ENCODE assay signal across 16 cellular contexts in the genomic region with DNA sequence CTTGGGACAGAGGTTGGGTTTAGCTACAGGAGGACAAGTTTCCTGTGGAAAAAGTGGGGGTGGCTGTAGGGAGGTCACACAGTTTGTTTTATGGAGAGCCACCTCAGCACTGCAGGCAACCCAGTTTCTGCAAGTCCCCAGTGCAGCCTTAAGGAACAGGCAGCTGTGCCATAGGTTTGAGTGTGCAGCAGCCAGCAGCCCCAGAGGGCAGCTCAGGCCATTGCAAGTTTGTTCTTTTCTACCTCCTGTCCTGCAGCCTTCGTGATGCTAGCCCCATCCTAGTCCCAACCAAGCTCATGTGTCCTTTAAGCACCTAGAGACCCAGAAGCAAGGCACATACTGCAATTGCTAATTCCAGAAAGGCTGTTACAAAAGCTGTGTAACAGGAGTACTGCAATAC. TPM values are rescaled to one million over a fixed set of nuclear protein-coding genes. Genes with fewer than 3 reads are reported as not detected.
DNase-seq lines count a peak whose midpoint lies in the region; ATAC-seq, FAIRE-seq and TF ChIP-seq lines count a peak whose summit lies in the region.
"Had no signal": no experiment of that assay in that cellular context is flagged by ENCODE, and none has a peak within 500 bp of the region (broad histone marks: within the 10 kb centered on the region; RNA-seq: fewer than 3 reads in every experiment).

No MANE protein-coding gene starts in this region.

- H4K20me1 ChIP-seq in GM23338 (replicated peaks; ENCODE audit: insufficient read depth), result no peaks in the 10 kb centered on the region

- H3K36me3 Mint-ChIP-seq in GM23338 (ENCODE audit: low read depth) (no peaks in the 10 kb centered on the region), memory B cell (no peaks in the 10 kb centered on the region)
- H3K36me3 Mint-ChIP-seq: CD8-positive, alpha-beta memory T cell had no signal

- H3K27ac ChIP-seq in GM23338 (ENCODE audit: low read depth), result no peak overlapping the region
- H3K27ac ChIP-seq in VCaP, result no peak overlapping the region

- ATAC-seq in GM23338, result peak; percentile 25
- ATAC-seq in memory B cell (ENCODE audit: low read depth), result peak; percentile 45

- no peak overlapping the region for H3K27ac Mint-ChIP-seq in GM23338
- no peak overlapping the region for H3K27ac Mint-ChIP-seq in memory B cell

- no peaks in the 10 kb centered on the region for H3K27me3 ChIP-seq in GM23338 (ENCODE audit: insufficient read depth)

- H3K79me2 ChIP-seq in GM23338 (replicated peaks; ENCODE audit: insufficient read depth), result no peaks in the 10 kb centered on the region

- no peaks in the 10 kb centered on the region for H3K9me3 Mint-ChIP-seq in GM23338
- no peaks in the 10 kb centered on the region for H3K9me3 Mint-ChIP-seq in memory B cell
- H3K9me3 Mint-ChIP-seq: CD8-positive, alpha-beta memory T cell had no signal

- H3F3A ChIP-seq in GM23338 (replicated peaks; ENCODE audit: low read depth), result 0 out of 2 replicates have a peak, but pooled peaks cover 2% of the 10 kb centered on the region

- H3K4me3 ChIP-seq in GM12865 (ENCODE audit: low read depth, low read length) (no peak overlapping the region), GM23338 (no peak overlapping the region)

- H3K4me1 ChIP-seq in GM23338 (ENCODE audit: insufficient read depth), result peaks cover 11% of the 10 kb centered on the region; the same call in 1 of the 2 replicates

- H3K4me3 Mint-ChIP-seq in GM23338, result no peak overlapping the region
- H3K4me3 Mint-ChIP-seq in memory B cell, result no peak overlapping the region

- H3K9me2 ChIP-seq in GM23338 (ENCODE audit: insufficient read depth), result no peaks in the 10 kb centered on the region

- DNase-seq in GM12865 (ENCODE audit: low read depth) (peak; percentile 25), GM23338 (ENCODE audit: low spot score) (peak; percentile 11), memory B cell (ENCODE audit: low spot score in 2 of 2) (no peak), GM19239 (ENCODE audit: insufficient read length, low spot score) (no peak), NCI-H2029 (lab: John Stamatoyannopoulos, UW) (no peak)
- DNase-seq in activated T-cell treated with anti-CD3 and anti-CD28 coated beads, Interleukin-2, amount 50 U/mL, for 48 hours, result no peak
- DNase-seq: CD8-positive, alpha-beta memory T cell; EL; NCI-H1436 treated with DMSO at 0.1 percent for 48 hours; NCI-H345; NCI-H526 treated with DMSO at 0.1 percent for 48 hours; NK-92 treated with Interleukin-12 subunit alpha and Interleukin-12 subunit beta, amount 100 ng/mL, for 24 hours; OCI-M1; T-helper 1 cell had no signal

- H3K36me3 ChIP-seq in GM23338 (ENCODE audit: insufficient read depth), result no peaks in the 10 kb centered on the region

- FAIRE-seq in GM19239 (lab: Jason Lieb, UNC), result no peak
- FAIRE-seq: H54 had no signal

- no peak for TF ChIP-seq CTCF in GM12865 (IDR thresholded peaks at IDR 0.05; ENCODE audit: insufficient read depth, low read depth, low read length, missing control alignments)
- TF ChIP-seq CTCF in GM23338 (conservative IDR thresholded peaks at IDR 0.05; ENCODE audit: low read depth in 2 of 2), result no peak
- peak; percentile 28; the same call in 1 of the 2 replicates for TF ChIP-seq CTCF in VCaP (conservative IDR thresholded peaks at IDR 0.05)

- no peak overlapping the region for H2AFZ ChIP-seq in GM23338

- peaks cover 15% of the 10 kb centered on the region for H3K4me1 Mint-ChIP-seq in GM23338
- peaks cover 11% of the 10 kb centered on the region for H3K4me1 Mint-ChIP-seq in memory B cell

- no peak overlapping the region for H3K4me2 ChIP-seq in GM23338

- peaks cover 4% of the 10 kb centered on the region for H3K27me3 Mint-ChIP-seq in GM23338 (ENCODE audit: insufficient read depth, low read depth, poor library complexity)
- H3K27me3 Mint-ChIP-seq in memory B cell, result peaks cover 3% of the 10 kb centered on the region

TF ChIP-seq in GM23338, 12 proteins besides CTCF, POLR2A, EP300 and RAD21 (continues in another document):
- no peak for TF ChIP-seq CREB1 (CRISPR knock-in tag; IDR thresholded peaks at IDR 0.05; ENCODE audit: low read depth)
- no peak for TF ChIP-seq NANOG (IDR thresholded peaks at IDR 0.05; ENCODE audit: borderline replicate concordance)
- TF ChIP-seq ZNF331 (CRISPR knock-in tag; IDR thresholded peaks at IDR 0.05; ENCODE audit: low read depth), result no peak
- no peak for TF ChIP-seq POLR2AphosphoS5 (IDR thresholded peaks at IDR 0.05; ENCODE audit: low read depth)
- TF ChIP-seq JUNB (IDR thresholded peaks at IDR 0.05; ENCODE audit: unreplicated experiment), result no peak
- TF ChIP-seq ZNF114 (CRISPR knock-in tag; IDR thresholded peaks at IDR 0.05), result no peak
- TF ChIP-seq, protein P1, sequence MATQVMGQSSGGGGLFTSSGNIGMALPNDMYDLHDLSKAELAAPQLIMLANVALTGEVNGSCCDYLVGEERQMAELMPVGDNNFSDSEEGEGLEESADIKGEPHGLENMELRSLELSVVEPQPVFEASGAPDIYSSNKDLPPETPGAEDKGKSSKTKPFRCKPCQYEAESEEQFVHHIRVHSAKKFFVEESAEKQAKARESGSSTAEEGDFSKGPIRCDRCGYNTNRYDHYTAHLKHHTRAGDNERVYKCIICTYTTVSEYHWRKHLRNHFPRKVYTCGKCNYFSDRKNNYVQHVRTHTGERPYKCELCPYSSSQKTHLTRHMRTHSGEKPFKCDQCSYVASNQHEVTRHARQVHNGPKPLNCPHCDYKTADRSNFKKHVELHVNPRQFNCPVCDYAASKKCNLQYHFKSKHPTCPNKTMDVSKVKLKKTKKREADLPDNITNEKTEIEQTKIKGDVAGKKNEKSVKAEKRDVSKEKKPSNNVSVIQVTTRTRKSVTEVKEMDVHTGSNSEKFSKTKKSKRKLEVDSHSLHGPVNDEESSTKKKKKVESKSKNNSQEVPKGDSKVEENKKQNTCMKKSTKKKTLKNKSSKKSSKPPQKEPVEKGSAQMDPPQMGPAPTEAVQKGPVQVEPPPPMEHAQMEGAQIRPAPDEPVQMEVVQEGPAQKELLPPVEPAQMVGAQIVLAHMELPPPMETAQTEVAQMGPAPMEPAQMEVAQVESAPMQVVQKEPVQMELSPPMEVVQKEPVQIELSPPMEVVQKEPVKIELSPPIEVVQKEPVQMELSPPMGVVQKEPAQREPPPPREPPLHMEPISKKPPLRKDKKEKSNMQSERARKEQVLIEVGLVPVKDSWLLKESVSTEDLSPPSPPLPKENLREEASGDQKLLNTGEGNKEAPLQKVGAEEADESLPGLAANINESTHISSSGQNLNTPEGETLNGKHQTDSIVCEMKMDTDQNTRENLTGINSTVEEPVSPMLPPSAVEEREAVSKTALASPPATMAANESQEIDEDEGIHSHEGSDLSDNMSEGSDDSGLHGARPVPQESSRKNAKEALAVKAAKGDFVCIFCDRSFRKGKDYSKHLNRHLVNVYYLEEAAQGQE (IDR thresholded peaks at IDR 0.05; ENCODE audit: unreplicated experiment), result no peak
- TF ChIP-seq EZH2 (IDR thresholded peaks at IDR 0.05; ENCODE audit: low read depth, unreplicated experiment), result no peak
- no peak for TF ChIP-seq STAT1 (IDR thresholded peaks at IDR 0.05; ENCODE audit: unreplicated experiment)
- no peak for TF ChIP-seq ETS1 (IDR thresholded peaks at IDR 0.05)
- TF ChIP-seq EZH2phosphoT487 (IDR thresholded peaks at IDR 0.05; ENCODE audit: unreplicated experiment), result no peak

RNA-seq across cellular contexts. Expression of gene ZBTB9, which starts 58.8 kb away (rescaled TPM):
- total RNA-seq in GM23338 (2014; rRNA removed; shearing (Covaris generic)), result 17.9 and 25.2 TPM in 2 replicates
- 13.5 and 13.6 TPM in 2 replicates for polyA plus RNA-seq in GM23338 (2016; fragmentation: Nextera tagmentation; extraction: Ambion mirVana)

Comparison
In these comparisons a context has a peak if more than half of its experiments do, and no peak if none do; other contexts are left out.
1. DNase-seq: peak in GM12865 (single experiment) and GM23338 (single experiment); none in memory B cell (0 of 2), GM19239 (single experiment), activated T-cell treated with anti-CD3 and anti-CD28 coated beads, Interleukin-2, amount 50 U/mL, for 48 hours (0 of 2) and NCI-H2029 (single experiment).